Comparison of ENCODE assay signal across 1 cellular context in the genomic region with DNA sequence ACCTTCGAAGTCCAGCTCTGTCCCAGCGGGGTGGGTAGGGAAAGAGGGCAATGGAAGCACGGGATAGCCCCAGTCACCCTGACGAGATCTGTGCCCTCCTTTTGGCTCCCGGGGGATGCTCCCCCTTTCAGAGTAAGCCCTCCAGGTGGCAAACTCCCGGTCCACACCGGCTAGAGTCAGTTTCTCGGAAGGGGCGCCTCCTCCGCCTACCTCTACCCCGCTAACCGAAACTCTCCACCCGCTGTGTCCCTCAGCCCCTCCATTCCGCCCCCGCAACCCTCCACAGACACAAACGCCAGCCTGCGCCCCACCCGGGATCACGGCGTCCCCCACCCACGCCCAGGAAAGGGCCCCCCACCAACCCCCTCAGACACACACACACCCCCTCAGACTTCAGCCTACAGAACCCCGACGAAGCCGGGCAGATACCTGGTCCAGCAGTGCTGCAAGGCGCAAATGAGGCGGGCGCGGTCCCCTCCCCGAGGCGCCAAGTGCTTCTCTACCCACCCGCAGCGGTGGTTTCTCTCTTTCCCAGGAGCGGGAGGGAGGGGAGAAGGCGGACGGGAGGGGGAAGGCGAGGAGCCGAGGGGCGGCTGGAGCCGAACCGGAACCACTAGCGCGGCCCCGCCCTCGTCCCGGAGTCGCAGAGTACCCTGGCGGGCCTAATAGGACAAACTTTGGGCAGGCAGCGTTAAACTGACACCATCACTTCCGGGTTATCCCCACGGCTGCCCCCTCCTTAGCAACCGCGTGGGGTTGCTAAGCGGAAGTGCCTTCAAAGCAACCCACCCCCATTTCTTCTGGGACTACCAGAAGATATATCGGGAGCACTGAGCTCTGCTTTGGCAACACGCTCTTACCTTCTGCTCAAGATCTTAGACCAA.
TF ChIP-seq lines count a peak whose summit lies in the region.

A gene (minus strand): TSS at position 615 of the 884 bp plus-strand sequence. CDS start 55,674 bp downstream, outside the sequence.

TF ChIP-seq in HEK293, 187 proteins besides CTCF, POLR2A, EP300 and RAD21 (continued from another document and continues in another):
- TF ChIP-seq, protein P1, sequence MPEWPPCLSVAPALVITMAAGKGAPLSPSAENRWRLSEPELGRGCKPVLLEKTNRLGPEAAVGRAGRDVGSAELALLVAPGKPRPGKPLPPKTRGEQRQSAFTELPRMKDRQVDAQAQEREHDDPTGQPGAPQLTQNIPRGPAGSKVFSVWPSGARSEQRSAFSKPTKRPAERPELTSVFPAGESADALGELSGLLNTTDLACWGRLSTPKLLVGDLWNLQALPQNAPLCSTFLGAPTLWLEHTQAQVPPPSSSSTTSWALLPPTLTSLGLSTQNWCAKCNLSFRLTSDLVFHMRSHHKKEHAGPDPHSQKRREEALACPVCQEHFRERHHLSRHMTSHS (tag by site-specific recombination; IDR thresholded peaks at IDR 0.05), result no peak
- TF ChIP-seq, protein P2, sequence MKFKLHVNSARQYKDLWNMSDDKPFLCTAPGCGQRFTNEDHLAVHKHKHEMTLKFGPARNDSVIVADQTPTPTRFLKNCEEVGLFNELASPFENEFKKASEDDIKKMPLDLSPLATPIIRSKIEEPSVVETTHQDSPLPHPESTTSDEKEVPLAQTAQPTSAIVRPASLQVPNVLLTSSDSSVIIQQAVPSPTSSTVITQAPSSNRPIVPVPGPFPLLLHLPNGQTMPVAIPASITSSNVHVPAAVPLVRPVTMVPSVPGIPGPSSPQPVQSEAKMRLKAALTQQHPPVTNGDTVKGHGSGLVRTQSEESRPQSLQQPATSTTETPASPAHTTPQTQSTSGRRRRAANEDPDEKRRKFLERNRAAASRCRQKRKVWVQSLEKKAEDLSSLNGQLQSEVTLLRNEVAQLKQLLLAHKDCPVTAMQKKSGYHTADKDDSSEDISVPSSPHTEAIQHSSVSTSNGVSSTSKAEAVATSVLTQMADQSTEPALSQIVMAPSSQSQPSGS (tag by site-specific recombination; IDR thresholded peaks at IDR 0.05; ENCODE audit: low read depth), result no peak
- TF ChIP-seq GLIS1 (tag by site-specific recombination; IDR thresholded peaks at IDR 0.05) (peak; percentile 69), ZBTB20 (tag by site-specific recombination; IDR thresholded peaks at IDR 0.05) (peak; percentile 36; the same call in 1 of the 2 replicates), SP2 (tag by site-specific recombination; IDR thresholded peaks at IDR 0.05) (peak; percentile 93), KLF9 (tag by site-specific recombination; IDR thresholded peaks at IDR 0.05; ENCODE audit: low read depth) (peak; percentile 80), ZNF239 (tag by site-specific recombination; IDR thresholded peaks at IDR 0.05) (no peak), ZNF677 (tag by site-specific recombination; IDR thresholded peaks at IDR 0.05) (no peak), EGR2 (tag by site-specific recombination; IDR thresholded peaks at IDR 0.05; ENCODE audit: low read depth) (peak; percentile 68), OVOL3 (tag by site-specific recombination; IDR thresholded peaks at IDR 0.05) (no peak), ZNF768 (tag by site-specific recombination; IDR thresholded peaks at IDR 0.05) (no peak), ZNF266 (tag by site-specific recombination; IDR thresholded peaks at IDR 0.05; ENCODE audit: low read depth) (no peak), ZNF48 (tag by site-specific recombination; IDR thresholded peaks at IDR 0.05) (no peak), SP3 (tag by site-specific recombination; IDR thresholded peaks at IDR 0.05) (peak; percentile 86), ZNF292 (tag by site-specific recombination; IDR thresholded peaks at IDR 0.05; ENCODE audit: borderline replicate concordance, low read depth) (no peak), YY1 (tag by site-specific recombination; IDR thresholded peaks at IDR 0.05) (no peak), ZNF155 (tag by site-specific recombination; IDR thresholded peaks at IDR 0.05) (no peak), ZNF174 (tag by site-specific recombination; IDR thresholded peaks at IDR 0.05) (no peak), ZFP41 (tag by site-specific recombination; IDR thresholded peaks at IDR 0.05; ENCODE audit: borderline replicate concordance) (no peak), ZNF843 (tag by site-specific recombination; IDR thresholded peaks at IDR 0.05) (no peak), MYNN (tag by site-specific recombination; IDR thresholded peaks at IDR 0.05; ENCODE audit: borderline replicate concordance) (0 out of 2 replicates have a peak, but pooled peaks have one; percentile 43), ZSCAN23 (tag by site-specific recombination; IDR thresholded peaks at IDR 0.05) (no peak), ZBTB17 (tag by site-specific recombination; IDR thresholded peaks at IDR 0.05) (peak; percentile 89; the same call in 1 of the 2 replicates), ZBTB8A (tag by site-specific recombination; IDR thresholded peaks at IDR 0.05) (peak; percentile 71)
- TF ChIP-seq, protein P3, sequence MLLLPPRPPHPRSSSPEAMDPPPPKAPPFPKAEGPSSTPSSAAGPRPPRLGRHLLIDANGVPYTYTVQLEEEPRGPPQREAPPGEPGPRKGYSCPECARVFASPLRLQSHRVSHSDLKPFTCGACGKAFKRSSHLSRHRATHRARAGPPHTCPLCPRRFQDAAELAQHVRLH (tag by site-specific recombination; IDR thresholded peaks at IDR 0.05), result peak; percentile 29; the same call in 1 of the 2 replicates
- TF ChIP-seq, protein P4, sequence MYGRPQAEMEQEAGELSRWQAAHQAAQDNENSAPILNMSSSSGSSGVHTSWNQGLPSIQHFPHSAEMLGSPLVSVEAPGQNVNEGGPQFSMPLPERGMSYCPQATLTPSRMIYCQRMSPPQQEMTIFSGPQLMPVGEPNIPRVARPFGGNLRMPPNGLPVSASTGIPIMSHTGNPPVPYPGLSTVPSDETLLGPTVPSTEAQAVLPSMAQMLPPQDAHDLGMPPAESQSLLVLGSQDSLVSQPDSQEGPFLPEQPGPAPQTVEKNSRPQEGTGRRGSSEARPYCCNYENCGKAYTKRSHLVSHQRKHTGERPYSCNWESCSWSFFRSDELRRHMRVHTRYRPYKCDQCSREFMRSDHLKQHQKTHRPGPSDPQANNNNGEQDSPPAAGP (tag by site-specific recombination; IDR thresholded peaks at IDR 0.05), result peak; percentile 48; the same call in 1 of the 2 replicates
- TF ChIP-seq, protein P5, sequence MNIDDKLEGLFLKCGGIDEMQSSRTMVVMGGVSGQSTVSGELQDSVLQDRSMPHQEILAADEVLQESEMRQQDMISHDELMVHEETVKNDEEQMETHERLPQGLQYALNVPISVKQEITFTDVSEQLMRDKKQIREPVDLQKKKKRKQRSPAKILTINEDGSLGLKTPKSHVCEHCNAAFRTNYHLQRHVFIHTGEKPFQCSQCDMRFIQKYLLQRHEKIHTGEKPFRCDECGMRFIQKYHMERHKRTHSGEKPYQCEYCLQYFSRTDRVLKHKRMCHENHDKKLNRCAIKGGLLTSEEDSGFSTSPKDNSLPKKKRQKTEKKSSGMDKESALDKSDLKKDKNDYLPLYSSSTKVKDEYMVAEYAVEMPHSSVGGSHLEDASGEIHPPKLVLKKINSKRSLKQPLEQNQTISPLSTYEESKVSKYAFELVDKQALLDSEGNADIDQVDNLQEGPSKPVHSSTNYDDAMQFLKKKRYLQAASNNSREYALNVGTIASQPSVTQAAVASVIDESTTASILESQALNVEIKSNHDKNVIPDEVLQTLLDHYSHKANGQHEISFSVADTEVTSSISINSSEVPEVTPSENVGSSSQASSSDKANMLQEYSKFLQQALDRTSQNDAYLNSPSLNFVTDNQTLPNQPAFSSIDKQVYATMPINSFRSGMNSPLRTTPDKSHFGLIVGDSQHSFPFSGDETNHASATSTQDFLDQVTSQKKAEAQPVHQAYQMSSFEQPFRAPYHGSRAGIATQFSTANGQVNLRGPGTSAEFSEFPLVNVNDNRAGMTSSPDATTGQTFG (tag by site-specific recombination; IDR thresholded peaks at IDR 0.05; ENCODE audit: borderline replicate concordance), result no peak
- TF ChIP-seq, protein P6, sequence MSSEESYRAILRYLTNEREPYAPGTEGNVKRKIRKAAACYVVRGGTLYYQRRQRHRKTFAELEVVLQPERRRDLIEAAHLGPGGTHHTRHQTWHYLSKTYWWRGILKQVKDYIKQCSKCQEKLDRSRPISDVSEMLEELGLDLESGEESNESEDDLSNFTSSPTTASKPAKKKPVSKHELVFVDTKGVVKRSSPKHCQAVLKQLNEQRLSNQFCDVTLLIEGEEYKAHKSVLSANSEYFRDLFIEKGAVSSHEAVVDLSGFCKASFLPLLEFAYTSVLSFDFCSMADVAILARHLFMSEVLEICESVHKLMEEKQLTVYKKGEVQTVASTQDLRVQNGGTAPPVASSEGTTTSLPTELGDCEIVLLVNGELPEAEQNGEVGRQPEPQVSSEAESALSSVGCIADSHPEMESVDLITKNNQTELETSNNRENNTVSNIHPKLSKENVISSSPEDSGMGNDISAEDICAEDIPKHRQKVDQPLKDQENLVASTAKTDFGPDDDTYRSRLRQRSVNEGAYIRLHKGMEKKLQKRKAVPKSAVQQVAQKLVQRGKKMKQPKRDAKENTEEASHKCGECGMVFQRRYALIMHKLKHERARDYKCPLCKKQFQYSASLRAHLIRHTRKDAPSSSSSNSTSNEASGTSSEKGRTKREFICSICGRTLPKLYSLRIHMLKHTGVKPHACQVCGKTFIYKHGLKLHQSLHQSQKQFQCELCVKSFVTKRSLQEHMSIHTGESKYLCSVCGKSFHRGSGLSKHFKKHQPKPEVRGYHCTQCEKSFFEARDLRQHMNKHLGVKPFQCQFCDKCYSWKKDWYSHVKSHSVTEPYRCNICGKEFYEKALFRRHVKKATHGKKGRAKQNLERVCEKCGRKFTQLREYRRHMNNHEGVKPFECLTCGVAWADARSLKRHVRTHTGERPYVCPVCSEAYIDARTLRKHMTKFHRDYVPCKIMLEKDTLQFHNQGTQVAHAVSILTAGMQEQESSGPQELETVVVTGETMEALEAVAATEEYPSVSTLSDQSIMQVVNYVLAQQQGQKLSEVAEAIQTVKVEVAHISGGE (tag by site-specific recombination; conservative IDR thresholded peaks at IDR 0.05; ENCODE audit: low read depth), result peak; percentile 93
- TF ChIP-seq, protein P7, sequence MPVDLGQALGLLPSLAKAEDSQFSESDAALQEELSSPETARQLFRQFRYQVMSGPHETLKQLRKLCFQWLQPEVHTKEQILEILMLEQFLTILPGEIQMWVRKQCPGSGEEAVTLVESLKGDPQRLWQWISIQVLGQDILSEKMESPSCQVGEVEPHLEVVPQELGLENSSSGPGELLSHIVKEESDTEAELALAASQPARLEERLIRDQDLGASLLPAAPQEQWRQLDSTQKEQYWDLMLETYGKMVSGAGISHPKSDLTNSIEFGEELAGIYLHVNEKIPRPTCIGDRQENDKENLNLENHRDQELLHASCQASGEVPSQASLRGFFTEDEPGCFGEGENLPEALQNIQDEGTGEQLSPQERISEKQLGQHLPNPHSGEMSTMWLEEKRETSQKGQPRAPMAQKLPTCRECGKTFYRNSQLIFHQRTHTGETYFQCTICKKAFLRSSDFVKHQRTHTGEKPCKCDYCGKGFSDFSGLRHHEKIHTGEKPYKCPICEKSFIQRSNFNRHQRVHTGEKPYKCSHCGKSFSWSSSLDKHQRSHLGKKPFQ (tag by site-specific recombination; IDR thresholded peaks at IDR 0.05), result no peak
- TF ChIP-seq, protein P8, sequence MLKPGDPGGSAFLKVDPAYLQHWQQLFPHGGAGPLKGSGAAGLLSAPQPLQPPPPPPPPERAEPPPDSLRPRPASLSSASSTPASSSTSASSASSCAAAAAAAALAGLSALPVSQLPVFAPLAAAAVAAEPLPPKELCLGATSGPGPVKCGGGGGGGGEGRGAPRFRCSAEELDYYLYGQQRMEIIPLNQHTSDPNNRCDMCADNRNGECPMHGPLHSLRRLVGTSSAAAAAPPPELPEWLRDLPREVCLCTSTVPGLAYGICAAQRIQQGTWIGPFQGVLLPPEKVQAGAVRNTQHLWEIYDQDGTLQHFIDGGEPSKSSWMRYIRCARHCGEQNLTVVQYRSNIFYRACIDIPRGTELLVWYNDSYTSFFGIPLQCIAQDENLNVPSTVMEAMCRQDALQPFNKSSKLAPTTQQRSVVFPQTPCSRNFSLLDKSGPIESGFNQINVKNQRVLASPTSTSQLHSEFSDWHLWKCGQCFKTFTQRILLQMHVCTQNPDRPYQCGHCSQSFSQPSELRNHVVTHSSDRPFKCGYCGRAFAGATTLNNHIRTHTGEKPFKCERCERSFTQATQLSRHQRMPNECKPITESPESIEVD (tag by site-specific recombination; IDR thresholded peaks at IDR 0.05), result no peak
- TF ChIP-seq, protein P9, sequence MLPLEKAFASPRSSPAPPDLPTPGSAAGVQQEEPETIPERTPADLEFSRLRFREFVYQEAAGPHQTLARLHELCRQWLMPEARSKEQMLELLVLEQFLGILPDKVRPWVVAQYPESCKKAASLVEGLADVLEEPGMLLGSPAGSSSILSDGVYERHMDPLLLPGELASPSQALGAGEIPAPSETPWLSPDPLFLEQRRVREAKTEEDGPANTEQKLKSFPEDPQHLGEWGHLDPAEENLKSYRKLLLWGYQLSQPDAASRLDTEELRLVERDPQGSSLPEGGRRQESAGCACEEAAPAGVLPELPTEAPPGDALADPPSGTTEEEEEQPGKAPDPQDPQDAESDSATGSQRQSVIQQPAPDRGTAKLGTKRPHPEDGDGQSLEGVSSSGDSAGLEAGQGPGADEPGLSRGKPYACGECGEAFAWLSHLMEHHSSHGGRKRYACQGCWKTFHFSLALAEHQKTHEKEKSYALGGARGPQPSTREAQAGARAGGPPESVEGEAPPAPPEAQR (tag by site-specific recombination; IDR thresholded peaks at IDR 0.05), result no peak
- TF ChIP-seq, protein P10, sequence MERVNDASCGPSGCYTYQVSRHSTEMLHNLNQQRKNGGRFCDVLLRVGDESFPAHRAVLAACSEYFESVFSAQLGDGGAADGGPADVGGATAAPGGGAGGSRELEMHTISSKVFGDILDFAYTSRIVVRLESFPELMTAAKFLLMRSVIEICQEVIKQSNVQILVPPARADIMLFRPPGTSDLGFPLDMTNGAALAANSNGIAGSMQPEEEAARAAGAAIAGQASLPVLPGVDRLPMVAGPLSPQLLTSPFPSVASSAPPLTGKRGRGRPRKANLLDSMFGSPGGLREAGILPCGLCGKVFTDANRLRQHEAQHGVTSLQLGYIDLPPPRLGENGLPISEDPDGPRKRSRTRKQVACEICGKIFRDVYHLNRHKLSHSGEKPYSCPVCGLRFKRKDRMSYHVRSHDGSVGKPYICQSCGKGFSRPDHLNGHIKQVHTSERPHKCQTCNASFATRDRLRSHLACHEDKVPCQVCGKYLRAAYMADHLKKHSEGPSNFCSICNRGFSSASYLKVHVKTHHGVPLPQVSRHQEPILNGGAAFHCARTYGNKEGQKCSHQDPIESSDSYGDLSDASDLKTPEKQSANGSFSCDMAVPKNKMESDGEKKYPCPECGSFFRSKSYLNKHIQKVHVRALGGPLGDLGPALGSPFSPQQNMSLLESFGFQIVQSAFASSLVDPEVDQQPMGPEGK (tag by site-specific recombination; IDR thresholded peaks at IDR 0.05), result peak; percentile 93
- TF ChIP-seq, protein P11, sequence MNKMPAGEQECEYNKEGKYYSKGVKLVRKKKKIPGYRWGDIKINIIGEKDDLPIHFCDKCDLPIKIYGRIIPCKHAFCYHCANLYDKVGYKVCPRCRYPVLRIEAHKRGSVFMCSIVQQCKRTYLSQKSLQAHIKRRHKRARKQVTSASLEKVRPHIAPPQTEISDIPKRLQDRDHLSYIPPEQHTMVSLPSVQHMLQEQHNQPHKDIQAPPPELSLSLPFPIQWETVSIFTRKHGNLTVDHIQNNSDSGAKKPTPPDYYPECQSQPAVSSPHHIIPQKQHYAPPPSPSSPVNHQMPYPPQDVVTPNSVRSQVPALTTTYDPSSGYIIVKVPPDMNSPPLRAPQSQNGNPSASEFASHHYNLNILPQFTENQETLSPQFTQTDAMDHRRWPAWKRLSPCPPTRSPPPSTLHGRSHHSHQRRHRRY (tag by site-specific recombination; IDR thresholded peaks at IDR 0.05), result no peak
